1 cellular context compared by ENCODE assay signal in genomic region chr3:23763040-23763477, GRCh38.
TF ChIP-seq lines count a peak whose summit lies in the region.

No MANE protein-coding gene starts in this region.

TF ChIP-seq in H1, 55 proteins besides CTCF, POLR2A, EP300 and RAD21 (continued from another document):
- TF ChIP-seq SUZ12 (IDR thresholded peaks at IDR 0.05; ENCODE audit: low read length) (no peak), ASH2L (IDR thresholded peaks at IDR 0.05; ENCODE audit: low read length) (no peak), TAF7 (optimal IDR thresholded peaks at IDR 0.05; ENCODE audit: borderline replicate concordance, low read depth, low read length) (no peak), CBX5 (IDR thresholded peaks at IDR 0.05; ENCODE audit: low read depth, low read length) (no peak), SAP30 (IDR thresholded peaks at IDR 0.05; ENCODE audit: insufficient read depth, insufficient replicate concordance, low read length) (no peak), MAFK (IDR thresholded peaks at IDR 0.05; ENCODE audit: low read depth, low read length) (no peak), POU5F1 (IDR thresholded peaks at IDR 0.05; ENCODE audit: low read depth, low read length) (no peak), PHF8 (conservative IDR thresholded peaks at IDR 0.05; ENCODE audit: low read depth, low read length) (no peak), FOSL1 (IDR thresholded peaks at IDR 0.05; ENCODE audit: insufficient read depth, low read depth, low read length) (no peak), SP2 (IDR thresholded peaks at IDR 0.05; ENCODE audit: low read length) (no peak), KDM4A (IDR thresholded peaks at IDR 0.05; ENCODE audit: low read depth, low read length, severe bottlenecking) (no peak)
